ENCODE assay signal across 3 cellular contexts in genomic region chr12:46339051-46339450, GRCh38.
TF ChIP-seq lines count a peak whose summit lies in the region.

No MANE protein-coding gene starts in this region.

TF ChIP-seq in SK-N-SH, 30 proteins besides CTCF, POLR2A, EP300 and RAD21:
- 0 out of 2 replicates have a peak, but pooled peaks have one; percentile 30 for TF ChIP-seq REST (IDR thresholded peaks at IDR 0.05; ENCODE audit: low read depth, low read length)
- no peak for TF ChIP-seq CHD2 (IDR thresholded peaks at IDR 0.05; ENCODE audit: low read length, partially characterized antibody)
- TF ChIP-seq SMC3 (IDR thresholded peaks at IDR 0.05; ENCODE audit: low read depth, low read length), result no peak
- no peak for TF ChIP-seq TAF1 (IDR thresholded peaks at IDR 0.05; ENCODE audit: borderline replicate concordance, low read depth, low read length)

TF ChIP-seq in SK-N-SH treated with all-trans-retinoic acid at 6 μM for 48 hours, 23 proteins besides CTCF, POLR2A, EP300 and RAD21 (continued from another document):
- TF ChIP-seq ARNTL (CRISPR knock-in tag; IDR thresholded peaks at IDR 0.05; ENCODE audit: borderline replicate concordance, low read depth) (no peak), BACH2 (CRISPR knock-in tag; IDR thresholded peaks at IDR 0.05; ENCODE audit: borderline replicate concordance) (no peak), ZC3H10 (CRISPR knock-in tag; IDR thresholded peaks at IDR 0.05) (no peak), PPARA (CRISPR knock-in tag; IDR thresholded peaks at IDR 0.05; ENCODE audit: borderline replicate concordance) (no peak), ZNF565 (CRISPR knock-in tag; conservative IDR thresholded peaks at IDR 0.05; ENCODE audit: low read depth) (no peak), ESRRG (CRISPR knock-in tag; IDR thresholded peaks at IDR 0.05) (no peak)
- TF ChIP-seq, protein P1, sequence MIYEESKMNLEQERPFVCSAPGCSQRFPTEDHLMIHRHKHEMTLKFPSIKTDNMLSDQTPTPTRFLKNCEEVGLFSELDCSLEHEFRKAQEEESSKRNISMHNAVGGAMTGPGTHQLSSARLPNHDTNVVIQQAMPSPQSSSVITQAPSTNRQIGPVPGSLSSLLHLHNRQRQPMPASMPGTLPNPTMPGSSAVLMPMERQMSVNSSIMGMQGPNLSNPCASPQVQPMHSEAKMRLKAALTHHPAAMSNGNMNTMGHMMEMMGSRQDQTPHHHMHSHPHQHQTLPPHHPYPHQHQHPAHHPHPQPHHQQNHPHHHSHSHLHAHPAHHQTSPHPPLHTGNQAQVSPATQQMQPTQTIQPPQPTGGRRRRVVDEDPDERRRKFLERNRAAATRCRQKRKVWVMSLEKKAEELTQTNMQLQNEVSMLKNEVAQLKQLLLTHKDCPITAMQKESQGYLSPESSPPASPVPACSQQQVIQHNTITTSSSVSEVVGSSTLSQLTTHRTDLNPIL (CRISPR knock-in tag; IDR thresholded peaks at IDR 0.05; ENCODE audit: low read depth), result no peak

TF ChIP-seq in A549, 52 proteins besides CTCF, POLR2A, EP300 and RAD21 (continued from another document):
- TF ChIP-seq ZNF302 (CRISPR knock-in tag; IDR thresholded peaks at IDR 0.05), result no peak
